8 cellular contexts compared by ENCODE assay signal in genomic region chr22:32202539-32203180, GRCh38. TPM values are rescaled to one million over a fixed set of nuclear protein-coding genes. Genes with fewer than 3 reads are reported as not detected.
DNase-seq lines count a peak whose midpoint lies in the region; ATAC-seq, FAIRE-seq and TF ChIP-seq lines count a peak whose summit lies in the region.

No MANE protein-coding gene starts in this region.

- H3K27ac ChIP-seq in CD4-positive, alpha-beta memory T cell (ENCODE audit: low read depth, low read length): peak overlapping the region; percentile 15
- no peak overlapping the region for H3K27ac ChIP-seq in H9 (ENCODE audit: insufficient read length, low read depth, low read length)
- H3K27ac ChIP-seq in small intestine (ENCODE audit: low read depth in 1 of 2, low read length in 1 of 2): no peak overlapping the region

- H3K4ac ChIP-seq in H9 (ENCODE audit: low read depth, low read length): no peak overlapping the region

- WGBS in H9 (ENCODE audit: extremely low coverage, insufficient read length, low lambda C conversion rate): no CpG with 5 or more reads among the region's 29 CpGs
- 4 to 19% (median 8%) methylated on average over 21 to 29 of the region's 29 CpGs for WGBS in small intestine, 3 donors

- TF ChIP-seq CTCF in H9 (conservative IDR thresholded peaks at IDR 0.05): peak; percentile 73

- H3K79me2 ChIP-seq in H9 (ENCODE audit: insufficient read depth, low read length): no peaks in the 10 kb centered on the region

- no peak overlapping the region for H4K8ac ChIP-seq in H9 (replicated peaks; ENCODE audit: insufficient read length, low read depth, low read length)

- H3K36me3 Mint-ChIP-seq in CD4-positive, alpha-beta memory T cell: peaks cover 0 to 10% of the 10 kb centered on the region in 2 donors
- H3K36me3 Mint-ChIP-seq in H9 (ENCODE audit: insufficient read depth in 1 of 3, low read depth in 3 of 3): no peaks in the 10 kb centered on the region; a peak in 2 of 7 replicates

- H2AK5ac ChIP-seq in H9 (ENCODE audit: insufficient read length, low read length): no peak overlapping the region

- H2BK15ac ChIP-seq in H9 (ENCODE audit: low read depth, low read length): no peak overlapping the region

- peaks cover 13% of the 10 kb centered on the region for H3K23me2 ChIP-seq in H9 (ENCODE audit: insufficient read length, low read depth, low read length, poor library complexity, severe bottlenecking)

- peak overlapping the region; percentile 44 to 52 for H3K4me3 ChIP-seq in CD4-positive, alpha-beta memory T cell (ENCODE audit: low read length in 2 of 2)
- H3K4me3 ChIP-seq in adipocyte (ENCODE audit: low read length) (no peak overlapping the region), small intestine (ENCODE audit: low read depth in 1 of 2, low read length in 2 of 2) (peak overlapping the region in 1 of 2 donors; percentile 40)

- no peaks in the 10 kb centered on the region for H3K36me3 ChIP-seq in CD4-positive, alpha-beta memory T cell (ENCODE audit: insufficient read depth, low read length)
- H3K36me3 ChIP-seq in adipocyte (ENCODE audit: control insufficient read depth, insufficient read depth, low read length, severe bottlenecking) (no peaks in the 10 kb centered on the region), small intestine (ENCODE audit: control insufficient read depth in 2 of 2, insufficient read depth in 2 of 2, low read length in 2 of 2) (no peaks in the 10 kb centered on the region)

- no peak overlapping the region for H3K56ac ChIP-seq in H9 (ENCODE audit: insufficient read length, low read depth, low read length)

- H3K4me2 ChIP-seq in H9 (ENCODE audit: insufficient read depth, insufficient read length, low read length): no peak overlapping the region

- no peak overlapping the region for H4K91ac ChIP-seq in H9 (ENCODE audit: insufficient read length, low read depth, low read length)

- H3K27me3 Mint-ChIP-seq in CD4-positive, alpha-beta memory T cell: peaks cover 0 to 2% of the 10 kb centered on the region in 2 donors
- H3K27me3 Mint-ChIP-seq in H9 (ENCODE audit: low read depth): peaks cover 97% of the 10 kb centered on the region

- H3T11ph ChIP-seq in H9 (ENCODE audit: low read length): no peak overlapping the region

- peaks cover 64% of the 10 kb centered on the region for H3K4me1 ChIP-seq in CD4-positive, alpha-beta memory T cell (ENCODE audit: insufficient read depth, low read length)
- H3K4me1 ChIP-seq in H9 (ENCODE audit: insufficient read depth, low read length) (no peaks in the 10 kb centered on the region; the same call in 1 of the 2 replicates), adipocyte (ENCODE audit: control insufficient read depth, insufficient read depth, low read length) (no peaks in the 10 kb centered on the region), small intestine (ENCODE audit: control insufficient read depth in 2 of 2, insufficient read depth in 1 of 2, low read depth in 1 of 2, low read length in 1 of 2) (no peaks in the 10 kb centered on the region)

- no peak overlapping the region for H2BK120ac ChIP-seq in H9 (ENCODE audit: low read depth, low read length, poor library complexity, severe bottlenecking)

- H3K9me3 Mint-ChIP-seq in CD4-positive, alpha-beta memory T cell: peaks cover 0 to 2% (median 0%) of the 10 kb centered on the region in 8 donors
- no peaks in the 10 kb centered on the region for H3K9me3 Mint-ChIP-seq in H9

- POLR2A ChIA-PET in CD4-positive, alpha-beta memory T cell (lab: Charles Lee; ENCODE audit: partially characterized antibody): no interaction called here

- H2AFZ ChIP-seq in H9 (ENCODE audit: low read length): no peak overlapping the region

- H3K27me3 ChIP-seq in CD4-positive, alpha-beta memory T cell (ENCODE audit: insufficient read depth, low read length): no peaks in the 10 kb centered on the region
- H3K27me3 ChIP-seq in H9 (ENCODE audit: insufficient read depth, low read length): peaks cover 8% of the 10 kb centered on the region; the same call in 1 of the 2 replicates
- peaks cover 29% of the 10 kb centered on the region for H3K27me3 ChIP-seq in adipocyte (replicated peaks; ENCODE audit: control insufficient read depth, insufficient read depth, low read length)
- peaks cover 0 to 5% of the 10 kb centered on the region in 2 donors for H3K27me3 ChIP-seq in small intestine (ENCODE audit: control insufficient read depth in 2 of 2, insufficient read depth in 2 of 2, low read length in 2 of 2)

- H3K27ac Mint-ChIP-seq in CD4-positive, alpha-beta memory T cell: peak overlapping the region in 5 of 7 donors; percentile 50 to 95 (median 74)
- H3K27ac Mint-ChIP-seq in H9: no peak overlapping the region

- CTCF ChIA-PET in CD4-positive, alpha-beta memory T cell (lab: Charles Lee; ENCODE audit: partially characterized antibody): interaction anchor here (0.5 to 1.6 kb wide), 8 partner anchors 9 to 113 kb away, joined by 3 to 11 read pairs (median 4); no protein-coding TSS in a partner anchor

- peak overlapping the region; percentile 81 to 93 (median 88) for H3K4me3 Mint-ChIP-seq in CD4-positive, alpha-beta memory T cell
- H3K4me3 Mint-ChIP-seq in H9: no peak overlapping the region; a peak in 1 of 5 replicates

- H3K9me3 ChIP-seq in CD4-positive, alpha-beta memory T cell (ENCODE audit: control insufficient read depth in 1 of 2, low read length in 2 of 2): no peaks in the 10 kb centered on the region
- H3K9me3 ChIP-seq in H9 (ENCODE audit: control insufficient read depth, low read depth, low read length) (no peaks in the 10 kb centered on the region), adipocyte (ENCODE audit: control insufficient read depth, low read length) (no peaks in the 10 kb centered on the region), small intestine (ENCODE audit: control insufficient read depth, low read depth) (no peaks in the 10 kb centered on the region)

- H2BK20ac ChIP-seq in H9 (ENCODE audit: low read depth, low read length, poor library complexity, severe bottlenecking): no peak overlapping the region

- no peak overlapping the region for H2BK5ac ChIP-seq in H9 (ENCODE audit: insufficient read length, low read length)

- peak; percentile 32 to 56 (median 38) for DNase-seq in CD4-positive, alpha-beta memory T cell
- DNase-seq in H9 (peak; percentile 73), NCI-H774 (lab: John Stamatoyannopoulos, UW) (peak; percentile 6), adipocyte (ENCODE audit: low read depth) (peak; percentile 52), hepatic stellate cell (ENCODE audit: low spot score) (peak; percentile 28), small intestine (peak; percentile 87), globus pallidus (ENCODE audit: low spot score) (no peak)

- peaks cover 29 to 86% (median 62%) of the 10 kb centered on the region in 4 donors for H3K4me1 Mint-ChIP-seq in CD4-positive, alpha-beta memory T cell
- peaks cover 21 to 40% of the 10 kb centered on the region in 2 experiments for H3K4me1 Mint-ChIP-seq in H9

- H3K9ac ChIP-seq in H9 (ENCODE audit: extremely low read depth, insufficient read length, low read length) (no peak overlapping the region), adipocyte (ENCODE audit: low read length) (no peak overlapping the region)

- intact Hi-C loops in CD4-positive, alpha-beta memory T cell (cut with micrococcal nuclease): loop anchor here (1.0 to 5.0 kb wide), 2 partner anchors 65 to 271 kb away; no protein-coding TSS in a partner anchor

- FAIRE-seq in small intestine (lab: Jason Lieb, UNC): no peak

- no peak overlapping the region for H3K14ac ChIP-seq in H9 (ENCODE audit: insufficient read depth, low read length)

- no peaks in the 10 kb centered on the region for H4K20me1 ChIP-seq in H9 (ENCODE audit: control insufficient read depth, insufficient read depth, insufficient read length)

- no peak overlapping the region for H3K18ac ChIP-seq in H9 (ENCODE audit: insufficient read length, low read depth, low read length)

- no peak overlapping the region for H4K5ac ChIP-seq in H9 (ENCODE audit: insufficient read length, low read depth, low read length)

- no peaks in the 10 kb centered on the region for H3K79me1 ChIP-seq in H9 (ENCODE audit: insufficient read depth, low read depth, low read length, poor library complexity, severe bottlenecking)

- no peak for ATAC-seq in HG03565 (IDR thresholded peaks at IDR 0.05; ENCODE audit: unreplicated experiment)

- H2BK12ac ChIP-seq in H9 (ENCODE audit: insufficient read length, low read depth, low read length): no peak overlapping the region

- no peak overlapping the region for H3K23ac ChIP-seq in H9 (ENCODE audit: insufficient read length, low read depth, low read length)

RNA-seq across cellular contexts. Expression of gene RFPL2, which starts 2.2 kb away (rescaled TPM):
- under 1 TPM; 0.61 to 0.81 TPM for total RNA-seq in CD4-positive, alpha-beta memory T cell
- polyA plus RNA-seq in CD4-positive, alpha-beta memory T cell: 1 to 10 TPM; 3.6 to 4.7 TPM
- total RNA-seq in H9 (2021): not detected in 2 replicates
- under 1 TPM in 1 of 3 donors, not detected in 2; 0.10 TPM for polyA plus RNA-seq in small intestine

RNA-seq across cellular contexts. Expression of gene C22orf42, which starts 43.6 kb away (rescaled TPM):
- total RNA-seq in CD4-positive, alpha-beta memory T cell: not detected
- polyA plus RNA-seq in CD4-positive, alpha-beta memory T cell: not detected
- not detected in 2 replicates for total RNA-seq in H9 (2021)
- polyA plus RNA-seq in small intestine: under 1 TPM in 1 of 3 donors, not detected in 2; 0.09 TPM

RNA-seq across cellular contexts. Expression of gene SLC5A4, which starts 52.5 kb away (rescaled TPM):
- not detected for total RNA-seq in CD4-positive, alpha-beta memory T cell
- polyA plus RNA-seq in CD4-positive, alpha-beta memory T cell: not detected
- total RNA-seq in H9 (2021): not detected in 2 replicates
- 1 to 10 TPM; 5.9 to 9.4 (median 7.6) TPM for polyA plus RNA-seq in small intestine

Comparison
In these comparisons a context has a peak if more than half of its experiments do, and no peak if none do; other contexts are left out.
1. H3K27ac Mint-ChIP-seq: peak in CD4-positive, alpha-beta memory T cell (5 of 7); none in H9 (0 of 3).
2. H3K4me3 Mint-ChIP-seq: peak in CD4-positive, alpha-beta memory T cell (8 of 8); none in H9 (0 of 2).